Comparison of ENCODE assay signal across 12 cellular contexts in genomic region chr3:161413127-161413854, GRCh38. TPM values are rescaled to one million over a fixed set of nuclear protein-coding genes. Genes with fewer than 3 reads are reported as not detected.
DNase-seq lines count a peak whose midpoint lies in the region; ATAC-seq and TF ChIP-seq lines count a peak whose summit lies in the region.
"Had no signal": no experiment of that assay in that cellular context is flagged by ENCODE, and none has a peak within 500 bp of the region (broad histone marks: within the 10 kb centered on the region; RNA-seq: fewer than 3 reads in every experiment).

No MANE protein-coding gene starts in this region.

- H3K4me1 ChIP-seq in heart right ventricle (peaks cover 0 to 48% (median 28%) of the 10 kb centered on the region in 9 donors), aorta (ENCODE audit: control insufficient read depth in 1 of 2, insufficient read depth in 2 of 2, low read length in 2 of 2) (peaks cover 2 to 5% of the 10 kb centered on the region in 2 donors), sigmoid colon (peaks cover 0 to 27% (median 17%) of the 10 kb centered on the region in 4 donors)

- CTCF ChIA-PET in RWPE1 (lab: Yijun Ruan, JAX) = no interaction called here

- no peaks in the 10 kb centered on the region for H3K36me3 Mint-ChIP-seq in CD14-positive monocyte

- POLR2A ChIA-PET in RWPE1 (lab: Yijun Ruan, JAX; ENCODE audit: low non-redundant PET) = no interaction called here

- H3K27me3 ChIP-seq in heart right ventricle (no peaks in the 10 kb centered on the region), aorta (ENCODE audit: control insufficient read depth in 1 of 2, insufficient read depth in 2 of 2, low read length in 1 of 2) (no peaks in the 10 kb centered on the region), sigmoid colon (no peaks in the 10 kb centered on the region)
- H3K27me3 ChIP-seq: thyroid gland had no signal

- DNase-seq in NCI-H2107 treated with DMSO at 0.1 percent for 48 hours (lab: John Stamatoyannopoulos, UW; ENCODE audit: unreplicated experiment) = peak; percentile 37
- no peak for DNase-seq in NCI-H2107 (lab: John Stamatoyannopoulos, UW)
- DNase-seq in RWPE1 (ENCODE audit: low spot score) = no peak
- DNase-seq in heart right ventricle = peak; percentile 54 to 75
- peak; percentile 87 to 88 for DNase-seq in aorta
- DNase-seq in sigmoid colon = no peak
- no peak for DNase-seq in CD14-positive monocyte (ENCODE audit: low spot score)
- no peak for DNase-seq in SW 1271 (lab: John Stamatoyannopoulos, UW)
- DNase-seq: activated CD4-positive, alpha-beta T cell treated with anti-CD3 and anti-CD28 coated beads for 4 hours had no signal

- 36 to 43% methylated on average over 2 of the region's 2 CpGs for WGBS in heart right ventricle, 2 donors
- WGBS in aorta, 2 donors = 34 to 36% methylated on average over 2 of the region's 2 CpGs
- 63 to 70% methylated on average over 2 of the region's 2 CpGs for WGBS in sigmoid colon, 2 donors

- H3K27ac ChIP-seq in RWPE1 (peak overlapping the region; percentile 53), heart right ventricle (peak overlapping the region in 5 of 10 donors; percentile 29 to 50 (median 38)), aorta (ENCODE audit: low read depth in 1 of 2, low read length in 2 of 2) (no peak overlapping the region), sigmoid colon (no peak overlapping the region)
- H3K27ac ChIP-seq: thyroid gland had no signal

- no peak for TF ChIP-seq EP300 in sigmoid colon (IDR thresholded peaks at IDR 0.05)

- H3K4me3 ChIP-seq in heart right ventricle = no peak overlapping the region
- no peak overlapping the region for H3K4me3 ChIP-seq in aorta (ENCODE audit: low read length in 2 of 2)
- H3K4me3 ChIP-seq in sigmoid colon = no peak overlapping the region
- H3K4me3 ChIP-seq: A549, prostate gland, thyroid gland had no signal

- no peaks in the 10 kb centered on the region for H3K4me1 Mint-ChIP-seq in CD14-positive monocyte

- H3K9me3 ChIP-seq in heart right ventricle (no peaks in the 10 kb centered on the region), aorta (ENCODE audit: control insufficient read depth, low read length) (no peaks in the 10 kb centered on the region), sigmoid colon (peaks cover 0 to 3% (median 0%) of the 10 kb centered on the region in 4 donors)
- H3K9me3 ChIP-seq: prostate gland, thyroid gland had no signal

- TF ChIP-seq POLR2A in sigmoid colon (IDR thresholded peaks at IDR 0.05) = no peak

- H3K36me3 ChIP-seq in heart right ventricle (no peaks in the 10 kb centered on the region), aorta (ENCODE audit: control insufficient read depth in 1 of 2, insufficient read depth in 2 of 2, low read length in 1 of 2) (no peaks in the 10 kb centered on the region), sigmoid colon (no peaks in the 10 kb centered on the region)
- H3K36me3 ChIP-seq: prostate gland, thyroid gland had no signal

- TF ChIP-seq CTCF in RWPE1 (conservative IDR thresholded peaks at IDR 0.05; ENCODE audit: low read depth) (no peak), heart right ventricle (IDR thresholded peaks at IDR 0.05) (peak in 1 of 9 donors; percentile 6), sigmoid colon (IDR thresholded peaks at IDR 0.05) (no peak), CD14-positive monocyte (IDR thresholded peaks at IDR 0.05) (no peak)

- ATAC-seq in heart right ventricle = peak in 7 of 8 donors; percentile 40 to 87 (median 66)
- ATAC-seq in aorta (ENCODE audit: low FRiP score) = peak; percentile 70
- ATAC-seq: A549 had no signal

- intact Hi-C loops in heart right ventricle (cut with DNase I) (loop anchor here in 2 of 10 donors (5.0 to 10.0 kb wide), 2 partner anchors 141 to 488 kb away; no protein-coding TSS in a partner anchor), aorta (cut with DNase I) (loop anchor here (10.0 kb wide), 3 partner anchors 458 to 708 kb away; no protein-coding TSS in a partner anchor), sigmoid colon (cut with DNase I) (no loop called here), CD14-positive monocyte (cut with micrococcal nuclease) (no loop called here)

- H3K27me3 Mint-ChIP-seq in CD14-positive monocyte (ENCODE audit: low read depth in 3 of 3) = peaks cover 0 to 2% (median 0%) of the 10 kb centered on the region in 3 donors

- no peak overlapping the region for H3K27ac Mint-ChIP-seq in CD14-positive monocyte

- no peak overlapping the region for H3K4me3 Mint-ChIP-seq in CD14-positive monocyte

- H3K9me3 Mint-ChIP-seq in CD14-positive monocyte = peaks cover 0 to 6% (median 0%) of the 10 kb centered on the region in 7 donors

RNA-seq across cellular contexts. Expression of gene SPTSSB, which starts 42.0 kb away (rescaled TPM):
- total RNA-seq in heart right ventricle (under 1 TPM in 2 of 10 donors, not detected in 8; 0.11 to 0.17 TPM), aorta (under 1 TPM; 0.16 to 0.39 TPM), sigmoid colon (not detected)
- polyA plus RNA-seq in heart right ventricle (under 1 TPM; 0.03 to 0.51 TPM), aorta (under 1 TPM in 1 of 2 donors, not detected in 1; 0.18 TPM), sigmoid colon (1 to 10 TPM in 1 of 3 donors, under 1 TPM in 2; 0.09 to 6.0 (median 0.46) TPM), CD14-positive monocyte (not detected)
- total RNA-seq: thyroid gland had no signal

Comparison
In these comparisons a context has a peak if more than half of its experiments do, and no peak if none do; other contexts are left out.
1. DNase-seq: peak in NCI-H2107 treated with DMSO at 0.1 percent for 48 hours (single experiment), heart right ventricle (2 of 2) and aorta (2 of 2); none in NCI-H2107 (single experiment), RWPE1 (single experiment), sigmoid colon (single experiment), CD14-positive monocyte (single experiment) and SW 1271 (0 of 2).
2. intact Hi-C loops: an anchor here in aorta (10.0 kb wide); none called in sigmoid colon and CD14-positive monocyte.